In genomic region chr6:28757429-28758045, GRCh38 we compare ENCODE assay signal across 1 cellular context.
TF ChIP-seq lines count a peak whose summit lies in the region.

No MANE protein-coding gene starts in this region.

TF ChIP-seq in SK-N-SH, 30 proteins besides CTCF, POLR2A, EP300 and RAD21 (continued from another document):
- TF ChIP-seq, protein P1, sequence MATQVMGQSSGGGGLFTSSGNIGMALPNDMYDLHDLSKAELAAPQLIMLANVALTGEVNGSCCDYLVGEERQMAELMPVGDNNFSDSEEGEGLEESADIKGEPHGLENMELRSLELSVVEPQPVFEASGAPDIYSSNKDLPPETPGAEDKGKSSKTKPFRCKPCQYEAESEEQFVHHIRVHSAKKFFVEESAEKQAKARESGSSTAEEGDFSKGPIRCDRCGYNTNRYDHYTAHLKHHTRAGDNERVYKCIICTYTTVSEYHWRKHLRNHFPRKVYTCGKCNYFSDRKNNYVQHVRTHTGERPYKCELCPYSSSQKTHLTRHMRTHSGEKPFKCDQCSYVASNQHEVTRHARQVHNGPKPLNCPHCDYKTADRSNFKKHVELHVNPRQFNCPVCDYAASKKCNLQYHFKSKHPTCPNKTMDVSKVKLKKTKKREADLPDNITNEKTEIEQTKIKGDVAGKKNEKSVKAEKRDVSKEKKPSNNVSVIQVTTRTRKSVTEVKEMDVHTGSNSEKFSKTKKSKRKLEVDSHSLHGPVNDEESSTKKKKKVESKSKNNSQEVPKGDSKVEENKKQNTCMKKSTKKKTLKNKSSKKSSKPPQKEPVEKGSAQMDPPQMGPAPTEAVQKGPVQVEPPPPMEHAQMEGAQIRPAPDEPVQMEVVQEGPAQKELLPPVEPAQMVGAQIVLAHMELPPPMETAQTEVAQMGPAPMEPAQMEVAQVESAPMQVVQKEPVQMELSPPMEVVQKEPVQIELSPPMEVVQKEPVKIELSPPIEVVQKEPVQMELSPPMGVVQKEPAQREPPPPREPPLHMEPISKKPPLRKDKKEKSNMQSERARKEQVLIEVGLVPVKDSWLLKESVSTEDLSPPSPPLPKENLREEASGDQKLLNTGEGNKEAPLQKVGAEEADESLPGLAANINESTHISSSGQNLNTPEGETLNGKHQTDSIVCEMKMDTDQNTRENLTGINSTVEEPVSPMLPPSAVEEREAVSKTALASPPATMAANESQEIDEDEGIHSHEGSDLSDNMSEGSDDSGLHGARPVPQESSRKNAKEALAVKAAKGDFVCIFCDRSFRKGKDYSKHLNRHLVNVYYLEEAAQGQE (IDR thresholded peaks at IDR 0.05; ENCODE audit: low read depth, low read length), result no peak
- TF ChIP-seq NFIC (IDR thresholded peaks at IDR 0.05; ENCODE audit: borderline replicate concordance) (no peak), TAF1 (IDR thresholded peaks at IDR 0.05; ENCODE audit: borderline replicate concordance, low read depth, low read length) (no peak), FOSL2 (IDR thresholded peaks at IDR 0.05; ENCODE audit: borderline replicate concordance, low read depth) (no peak), NRF1 (IDR thresholded peaks at IDR 0.05; ENCODE audit: low read depth, low read length) (no peak), POLR2AphosphoS5 (IDR thresholded peaks at IDR 0.05; ENCODE audit: low read depth, low read length) (no peak), RXRA (IDR thresholded peaks at IDR 0.05; ENCODE audit: borderline replicate concordance, low read depth) (no peak), GABPA (IDR thresholded peaks at IDR 0.05; ENCODE audit: low read depth) (no peak), CHD2 (IDR thresholded peaks at IDR 0.05; ENCODE audit: low read length, partially characterized antibody) (no peak), SMC3 (IDR thresholded peaks at IDR 0.05; ENCODE audit: low read depth, low read length) (no peak), GATA2 (CRISPR knock-in tag; IDR thresholded peaks at IDR 0.05) (no peak)
- TF ChIP-seq, protein P2, sequence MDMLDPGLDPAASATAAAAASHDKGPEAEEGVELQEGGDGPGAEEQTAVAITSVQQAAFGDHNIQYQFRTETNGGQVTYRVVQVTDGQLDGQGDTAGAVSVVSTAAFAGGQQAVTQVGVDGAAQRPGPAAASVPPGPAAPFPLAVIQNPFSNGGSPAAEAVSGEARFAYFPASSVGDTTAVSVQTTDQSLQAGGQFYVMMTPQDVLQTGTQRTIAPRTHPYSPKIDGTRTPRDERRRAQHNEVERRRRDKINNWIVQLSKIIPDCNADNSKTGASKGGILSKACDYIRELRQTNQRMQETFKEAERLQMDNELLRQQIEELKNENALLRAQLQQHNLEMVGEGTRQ (IDR thresholded peaks at IDR 0.05; ENCODE audit: borderline replicate concordance, low read depth, low read length), result no peak
- TF ChIP-seq, protein P3, sequence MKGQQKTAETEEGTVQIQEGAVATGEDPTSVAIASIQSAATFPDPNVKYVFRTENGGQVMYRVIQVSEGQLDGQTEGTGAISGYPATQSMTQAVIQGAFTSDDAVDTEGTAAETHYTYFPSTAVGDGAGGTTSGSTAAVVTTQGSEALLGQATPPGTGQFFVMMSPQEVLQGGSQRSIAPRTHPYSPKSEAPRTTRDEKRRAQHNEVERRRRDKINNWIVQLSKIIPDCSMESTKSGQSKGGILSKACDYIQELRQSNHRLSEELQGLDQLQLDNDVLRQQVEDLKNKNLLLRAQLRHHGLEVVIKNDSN (IDR thresholded peaks at IDR 0.05; ENCODE audit: borderline replicate concordance, low read depth), result no peak
